8 cellular contexts compared by ENCODE assay signal in the genomic region with DNA sequence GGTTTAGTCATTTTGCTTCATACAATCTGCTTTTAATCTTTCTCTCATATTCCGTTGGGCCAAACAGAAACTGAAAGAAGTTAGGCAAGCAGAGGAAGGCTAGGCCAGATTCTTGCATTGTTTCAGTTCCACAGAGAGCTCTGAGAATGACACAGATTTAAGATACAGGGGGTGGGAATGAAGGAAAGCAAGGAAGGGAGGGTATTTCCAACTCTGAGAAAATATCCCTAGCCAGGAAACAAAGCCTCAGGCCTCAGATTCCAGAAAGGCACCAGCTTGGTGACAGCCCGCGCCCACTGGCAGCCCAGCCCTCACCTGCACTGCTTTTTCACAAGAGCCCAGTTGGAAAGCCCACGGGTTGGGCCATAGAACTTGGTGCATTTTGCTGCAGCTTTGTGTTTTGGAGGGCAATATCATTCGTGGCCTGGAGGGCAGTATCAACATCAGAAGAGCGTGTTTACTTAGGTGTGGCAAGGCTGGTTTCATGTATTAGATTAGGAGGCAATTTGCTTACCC.
DNase-seq lines count a peak whose midpoint lies in the region; ATAC-seq and TF ChIP-seq lines count a peak whose summit lies in the region.

No MANE protein-coding gene starts in this region.

- DNase-seq in CD4-positive, alpha-beta T cell, result no peak
- DNase-seq in astrocyte of the spinal cord (ENCODE audit: low read depth, low spot score) (peak; percentile 71), medulla oblongata (ENCODE audit: extremely low spot score) (peak; percentile 55), NCI-H82 treated with DMSO at 0.1 percent for 48 hours (lab: John Stamatoyannopoulos, UW; ENCODE audit: unreplicated experiment) (no peak), cortex of kidney (lab: John Stamatoyannopoulos, UW) (no peak), caudate nucleus (lab: John Stamatoyannopoulos, UW) (no peak)

- H3K27me3 Mint-ChIP-seq in CD4-positive, alpha-beta T cell, result no peaks in the 10 kb centered on the region

- H3K27me3 ChIP-seq in CD4-positive, alpha-beta T cell (ENCODE audit: control insufficient read depth, insufficient read depth, low read length), result no peaks in the 10 kb centered on the region

- H3K27ac Mint-ChIP-seq in CD4-positive, alpha-beta T cell, result peak overlapping the region; percentile 82

- H3K4me3 ChIP-seq in astrocyte of the spinal cord (ENCODE audit: low read depth, low read length), result no peak overlapping the region

- H3K9me3 ChIP-seq in CD4-positive, alpha-beta T cell (ENCODE audit: control insufficient read depth, low read length), result no peaks in the 10 kb centered on the region

- CTCF ChIA-PET in CD4-positive, alpha-beta T cell (lab: Charles Lee), result no interaction called here

- H3K4me1 Mint-ChIP-seq in CD4-positive, alpha-beta T cell (ENCODE audit: low read depth), result peaks cover 45% of the 10 kb centered on the region

- no peak overlapping the region for H3K27ac ChIP-seq in CD4-positive, alpha-beta T cell (ENCODE audit: low read depth, low read length)
- no peak overlapping the region for H3K27ac ChIP-seq in caudate nucleus (ENCODE audit: low read depth, low read length)

- intact Hi-C loops in CD4-positive, alpha-beta T cell (cut with DNase I, micrococcal nuclease), result no loop called here

- no peaks in the 10 kb centered on the region for H3K36me3 Mint-ChIP-seq in CD4-positive, alpha-beta T cell (ENCODE audit: low read depth)

- no peaks in the 10 kb centered on the region for H3K9me3 Mint-ChIP-seq in CD4-positive, alpha-beta T cell

- H3K4me3 Mint-ChIP-seq in CD4-positive, alpha-beta T cell, result peak overlapping the region; percentile 76

- POLR2A ChIA-PET in CD4-positive, alpha-beta T cell (lab: Charles Lee), result interaction anchor here (0.8 to 1.0 kb wide), 2 partner anchors 54 to 63 kb away, joined by 3 to 4 read pairs; partner anchors contain the start of gene ENC1

- in situ Hi-C loops in astrocyte of the spinal cord (cut with HindIII; ENCODE audit: low sequenced_read_pairs), result no loop called here

- no peak for TF ChIP-seq CTCF in CD4-positive, alpha-beta T cell (IDR thresholded peaks at IDR 0.05)
- TF ChIP-seq CTCF in astrocyte of the spinal cord (IDR thresholded peaks at IDR 0.05; ENCODE audit: low read depth, low read length), result no peak

- peak; percentile 29 for ATAC-seq in CD4-positive, alpha-beta T cell (ENCODE audit: poor library complexity)
- ATAC-seq in GM19328 (IDR thresholded peaks at IDR 0.05; ENCODE audit: unreplicated experiment) (peak; percentile 65), HG03439 (IDR thresholded peaks at IDR 0.05; ENCODE audit: unreplicated experiment) (peak; percentile 64)

Comparison
In these comparisons a context has a peak if more than half of its experiments do, and no peak if none do; other contexts are left out.
1. DNase-seq: peak in astrocyte of the spinal cord (single experiment) and medulla oblongata (single experiment); none in CD4-positive, alpha-beta T cell (0 of 10), NCI-H82 treated with DMSO at 0.1 percent for 48 hours (single experiment), cortex of kidney (single experiment) and caudate nucleus (0 of 61).
2. Peak in every context shown above with its lines, with median percentiles within 50 percentile points of each other: ATAC-seq.